1 cellular context compared by ENCODE assay signal in genomic region chr2:207861789-207862188, GRCh38.
TF ChIP-seq lines count a peak whose summit lies in the region.

No MANE protein-coding gene starts in this region.

TF ChIP-seq in IMR-90, 13 proteins besides CTCF, POLR2A, EP300 and RAD21 (continued from another document):
- TF ChIP-seq ELK1 (IDR thresholded peaks at IDR 0.05; ENCODE audit: borderline replicate concordance, low read depth, low read length) (no peak), USF2 (IDR thresholded peaks at IDR 0.05; ENCODE audit: low read depth, low read length) (no peak), SMC3 (IDR thresholded peaks at IDR 0.05; ENCODE audit: low read depth, low read length) (no peak), CHD1 (IDR thresholded peaks at IDR 0.05; ENCODE audit: low read depth, low read length) (no peak), NFE2L2 (IDR thresholded peaks at IDR 0.05; ENCODE audit: low read depth, low read length) (no peak), CEBPB (IDR thresholded peaks at IDR 0.05; ENCODE audit: low read depth, low read length) (no peak), FOS (IDR thresholded peaks at IDR 0.05; ENCODE audit: low read depth, low read length) (no peak)
